In the genomic region with DNA sequence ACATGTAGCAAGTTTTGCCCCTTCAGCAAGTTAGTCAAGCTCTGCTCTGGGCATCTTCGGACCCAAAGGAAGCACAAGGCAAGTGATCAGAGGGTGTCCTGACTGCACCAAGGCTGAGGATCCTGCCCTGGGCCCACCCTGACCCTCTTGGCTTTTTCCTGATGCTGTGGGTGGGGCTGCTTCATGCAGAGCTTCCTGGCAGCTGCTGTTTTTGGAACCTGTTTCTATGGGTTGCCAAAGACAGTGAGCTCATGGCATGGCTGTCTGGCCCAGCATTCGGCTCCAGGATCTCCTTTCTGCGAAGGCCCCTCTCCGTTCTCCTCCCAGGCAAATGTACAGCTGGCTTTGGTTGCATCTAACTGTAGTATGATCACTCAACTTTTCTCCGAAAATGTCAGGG, we compare ENCODE assay signal across 15 cellular contexts.
"Had no signal": no experiment of that assay in that cellular context is flagged by ENCODE, and none has a peak within 500 bp of the region (broad histone marks: within the 10 kb centered on the region; RNA-seq: fewer than 3 reads in every experiment).

No MANE protein-coding gene starts in this region.

- H3K4me3 Mint-ChIP-seq: activated B cell treated with CpG ODN at 0.5 μM for 24 hours; activated CD4-positive, alpha-beta T cell treated with anti-CD3 and anti-CD28 coated beads, Interleukin-2, amount 10 ng/mL, durations not matched to agents 24 days and 14 days; activated CD8-positive, alpha-beta T cell treated with anti-CD3 and anti-CD28 coated beads, Interleukin-2, amount 10 ng/mL, durations not matched to agents 7 days and 5 days; activated naive CD4-positive, alpha-beta T cell treated with anti-CD3 and anti-CD28 coated beads, Interleukin-2, amount 50 U/mL, for 24 hours; naive thymus-derived CD4-positive, alpha-beta T cell; stimulated activated naive B cell treated with anti-CD40 and anti-IgM and Interleukin-4, amounts not matched to agents 10 μg/mL and 1 μg/mL and 100 μg/mL, for 72 hours; T-helper 2 cell treated with Interferon-gamma antibody and Interleukin-4, amounts not matched to agents 5 μg/mL and 100 μg/mL, for 36 hours had no signal

- H3K27ac Mint-ChIP-seq: activated B cell treated with CpG ODN at 0.5 μM for 24 hours; activated CD4-positive, alpha-beta T cell treated with anti-CD3 and anti-CD28 coated beads, Interleukin-2, amount 10 ng/mL, durations not matched to agents 24 days and 14 days; activated CD8-positive, alpha-beta T cell treated with anti-CD3 and anti-CD28 coated beads, Interleukin-2, amount 10 ng/mL, durations not matched to agents 7 days and 5 days; activated naive CD4-positive, alpha-beta T cell treated with anti-CD3 and anti-CD28 coated beads, Interleukin-2, amount 50 U/mL, for 24 hours; naive thymus-derived CD4-positive, alpha-beta T cell; stimulated activated naive B cell treated with anti-CD40 and anti-IgM and Interleukin-4, amounts not matched to agents 10 μg/mL and 1 μg/mL and 100 μg/mL, for 72 hours; T-helper 2 cell treated with Interferon-gamma antibody and Interleukin-4, amounts not matched to agents 5 μg/mL and 100 μg/mL, for 36 hours had no signal

- ATAC-seq: activated CD8-positive, alpha-beta T cell treated with anti-CD3 and anti-CD28 coated beads, Interleukin-2, amount 10 ng/mL, durations not matched to agents 7 days and 5 days; naive thymus-derived CD4-positive, alpha-beta T cell; stimulated activated naive B cell treated with anti-CD40 and anti-IgM and Interleukin-4, amounts not matched to agents 10 μg/mL and 1 μg/mL and 100 μg/mL, for 72 hours had no signal

- H3K9me3 Mint-ChIP-seq: activated B cell treated with CpG ODN at 0.5 μM for 24 hours; activated CD4-positive, alpha-beta T cell treated with anti-CD3 and anti-CD28 coated beads, Interleukin-2, amount 10 ng/mL, durations not matched to agents 24 days and 14 days; activated naive CD4-positive, alpha-beta T cell treated with anti-CD3 and anti-CD28 coated beads, Interleukin-2, amount 50 U/mL, for 24 hours; stimulated activated naive B cell treated with anti-CD40 and anti-IgM and Interleukin-4, amounts not matched to agents 10 μg/mL and 1 μg/mL and 100 μg/mL, for 72 hours; T-helper 2 cell treated with Interferon-gamma antibody and Interleukin-4, amounts not matched to agents 5 μg/mL and 100 μg/mL, for 36 hours had no signal

- DNase-seq: activated B cell treated with CpG ODN at 0.5 μM for 24 hours; activated CD4-positive, alpha-beta T cell treated with anti-CD3 and anti-CD28 coated beads, Interleukin-2, amount 10 ng/mL, durations not matched to agents 24 days and 14 days; activated CD8-positive, alpha-beta memory T cell treated with anti-CD3 and anti-CD28 coated beads, Interleukin-2, amount 50 U/mL, for 4 hours; activated CD8-positive, alpha-beta T cell treated with anti-CD3 and anti-CD28 coated beads, Interleukin-2, amount 10 ng/mL, durations not matched to agents 7 days and 5 days; activated effector memory CD4-positive, alpha-beta T cell treated with anti-CD3 and anti-CD28 coated beads, Interleukin-2, amount 50 U/mL, for 16 hours; activated T-cell treated with anti-CD3 and anti-CD28 coated beads, Interleukin-2, amount 50 U/mL, for 48 hours; adrenal gland; foreskin fibroblast; glutamatergic neuron; naive thymus-derived CD4-positive, alpha-beta T cell; stimulated activated CD4-positive, alpha-beta T cell treated with anti-CD3 and anti-CD28 coated beads, Interleukin-2, amount 100 ng/mL, for 48 hours; stimulated activated naive B cell treated with anti-CD40 and anti-IgM and Interleukin-4, amounts not matched to agents 10 μg/mL and 1 μg/mL and 100 μg/mL, for 72 hours had no signal

- H3K4me3 ChIP-seq: adrenal gland, thyroid gland had no signal

- H3K4me1 Mint-ChIP-seq: activated B cell treated with CpG ODN at 0.5 μM for 24 hours; activated CD4-positive, alpha-beta T cell treated with anti-CD3 and anti-CD28 coated beads, Interleukin-2, amount 10 ng/mL, durations not matched to agents 24 days and 14 days; activated naive CD4-positive, alpha-beta T cell treated with anti-CD3 and anti-CD28 coated beads, Interleukin-2, amount 50 U/mL, for 24 hours; naive thymus-derived CD4-positive, alpha-beta T cell; stimulated activated naive B cell treated with anti-CD40 and anti-IgM and Interleukin-4, amounts not matched to agents 10 μg/mL and 1 μg/mL and 100 μg/mL, for 72 hours had no signal

- H3K27me3 Mint-ChIP-seq: activated naive CD4-positive, alpha-beta T cell treated with anti-CD3 and anti-CD28 coated beads, Interleukin-2, amount 50 U/mL, for 24 hours had no signal

- H3K36me3 Mint-ChIP-seq: activated naive CD4-positive, alpha-beta T cell treated with anti-CD3 and anti-CD28 coated beads, Interleukin-2, amount 50 U/mL, for 24 hours; stimulated activated naive B cell treated with anti-CD40 and anti-IgM and Interleukin-4, amounts not matched to agents 10 μg/mL and 1 μg/mL and 100 μg/mL, for 72 hours had no signal
